In genomic region chr20:50332491-50332980, GRCh38 we compare ENCODE assay signal across 14 cellular contexts.
DNase-seq lines count a peak whose midpoint lies in the region; ATAC-seq and TF ChIP-seq lines count a peak whose summit lies in the region.
"Had no signal": no experiment of that assay in that cellular context is flagged by ENCODE, and none has a peak within 500 bp of the region (broad histone marks: within the 10 kb centered on the region; RNA-seq: fewer than 3 reads in every experiment).

No MANE protein-coding gene starts in this region.

- ATAC-seq in GM23338 (no peak), lower lobe of right lung (no peak), HG02588 (IDR thresholded peaks at IDR 0.05; ENCODE audit: unreplicated experiment) (no peak)

- H3K4me1 ChIP-seq in GM23338 (ENCODE audit: insufficient read depth) (no peaks in the 10 kb centered on the region), PC-9 (replicated peaks; ENCODE audit: insufficient read depth) (peaks cover 60% of the 10 kb centered on the region), lower lobe of right lung (peaks cover 15% of the 10 kb centered on the region), spleen (peaks cover 0 to 42% (median 17%) of the 10 kb centered on the region in 6 donors)

- H3F3A ChIP-seq in GM23338 (replicated peaks; ENCODE audit: low read depth) (no peaks in the 10 kb centered on the region), PC-9 (ENCODE audit: insufficient read depth, low read depth) (peaks cover 50% of the 10 kb centered on the region)

- H3K4me3 Mint-ChIP-seq in GM23338: no peak overlapping the region
- H3K4me3 Mint-ChIP-seq: CD4-positive, CD25-positive, alpha-beta regulatory T cell had no signal

- TF ChIP-seq CTCF in GM23338 (conservative IDR thresholded peaks at IDR 0.05; ENCODE audit: low read depth in 2 of 2) (no peak), PC-9 (conservative IDR thresholded peaks at IDR 0.05) (no peak), lower lobe of right lung (IDR thresholded peaks at IDR 0.05) (no peak), spleen (IDR thresholded peaks at IDR 0.05 in 8 of 11, conservative IDR thresholded peaks at IDR 0.05 in 3 of 11) (no peak)

- no peaks in the 10 kb centered on the region for H3K4me1 Mint-ChIP-seq in GM23338

- CTCF ChIA-PET in PC-9 (lab: Charles Lee): interaction anchor here (1.0 kb wide), 1 partner anchor 23 kb away, joined by 3 read pairs; no protein-coding TSS in a partner anchor

- H3K36me3 ChIP-seq in GM23338 (ENCODE audit: insufficient read depth): no peaks in the 10 kb centered on the region
- H3K36me3 ChIP-seq in PC-9 (ENCODE audit: low read depth): no peaks in the 10 kb centered on the region
- H3K36me3 ChIP-seq in lower lobe of right lung: no peaks in the 10 kb centered on the region
- H3K36me3 ChIP-seq in spleen: no peaks in the 10 kb centered on the region
- H3K36me3 ChIP-seq: SJCRH30 had no signal

- no peaks in the 10 kb centered on the region for H3K9me2 ChIP-seq in GM23338 (ENCODE audit: insufficient read depth)
- no peaks in the 10 kb centered on the region for H3K9me2 ChIP-seq in PC-9 (ENCODE audit: insufficient read depth)

- TF ChIP-seq POLR2A in spleen (IDR thresholded peaks at IDR 0.05): no peak
- TF ChIP-seq POLR2A in erythroblast (IDR thresholded peaks at IDR 0.05; ENCODE audit: low read length): no peak

- 77 to 91% (median 87%) methylated on average over 11 of the region's 11 CpGs for WGBS in spleen, 5 donors

- H4K20me1 ChIP-seq in GM23338 (replicated peaks; ENCODE audit: insufficient read depth): no peaks in the 10 kb centered on the region
- H4K20me1 ChIP-seq in PC-9 (ENCODE audit: insufficient read depth): no peaks in the 10 kb centered on the region

- H3K4me2 ChIP-seq in GM23338 (no peak overlapping the region), PC-9 (peak overlapping the region; percentile 72)

- POLR2A ChIA-PET in PC-9 (lab: Charles Lee; ENCODE audit: unreplicated experiment): interaction anchor here (0.6 kb wide), 2 partner anchors 90 to 1400 kb away, joined by 4 to 5 read pairs; no protein-coding TSS in a partner anchor

- no peak overlapping the region for H3K4me3 ChIP-seq in GM23338
- no peak overlapping the region for H3K4me3 ChIP-seq in PC-9
- H3K4me3 ChIP-seq in lower lobe of right lung: no peak overlapping the region
- H3K4me3 ChIP-seq in spleen: no peak overlapping the region
- H3K4me3 ChIP-seq: SJCRH30 had no signal

- BruUV-seq in PC-9 (replicated peaks; lab: Mats Ljungman, UMichigan): no TSS peak

- H3K27me3 Mint-ChIP-seq in GM23338 (ENCODE audit: insufficient read depth, low read depth, poor library complexity): peaks cover 3% of the 10 kb centered on the region

- intact Hi-C loops in PC-9 (cut with micrococcal nuclease; ENCODE audit: unreplicated experiment) (loop anchor here (2.0 to 5.0 kb wide), 2 partner anchors 40 to 128 kb away; no protein-coding TSS in a partner anchor), lower lobe of right lung (cut with DNase I) (no loop called here), spleen (cut with DNase I; ENCODE audit: low total_unique reads) (no loop called here)

- H3K27ac ChIP-seq in GM23338 (ENCODE audit: low read depth) (no peak overlapping the region), PC-9 (peak overlapping the region; percentile 92), lower lobe of right lung (peak overlapping the region; percentile 18), spleen (peak overlapping the region in 3 of 8 donors; percentile 54 to 65 (median 54))
- H3K27ac ChIP-seq: SJCRH30 had no signal

- H2AFZ ChIP-seq in GM23338 (peak overlapping the region; percentile 43; the same call in 1 of the 2 replicates), PC-9 (no peak overlapping the region)

- H3K79me2 ChIP-seq in GM23338 (replicated peaks; ENCODE audit: insufficient read depth) (no peaks in the 10 kb centered on the region), PC-9 (ENCODE audit: low read depth) (no peaks in the 10 kb centered on the region)

- no peak for DNase-seq in GM23338 (ENCODE audit: low spot score)
- DNase-seq in PC-9: peak in 1 of 2 experiments; percentile 94
- DNase-seq in lower lobe of right lung: peak; percentile 24
- DNase-seq in spleen: peak; percentile 38
- DNase-seq in erythroblast (lab: John Stamatoyannopoulos, UW): no peak
- DNase-seq in stimulated activated CD4-positive, alpha-beta T cell treated with anti-CD3 and anti-CD28 coated beads, Interleukin-2, amount 100 ng/mL, for 48 hours: no peak
- DNase-seq: AML-193; CD4-positive, CD25-positive, alpha-beta regulatory T cell; DND-41; Kasumi-1; NCI-H1436; NCI-H510A treated with DMSO at 0.1 percent for 48 hours had no signal

- no peaks in the 10 kb centered on the region for H3K9me3 ChIP-seq in PC-9 (ENCODE audit: insufficient read depth, low read depth)
- H3K9me3 ChIP-seq in lower lobe of right lung: no peaks in the 10 kb centered on the region
- H3K9me3 ChIP-seq in spleen: peaks cover 0 to 9% (median 0%) of the 10 kb centered on the region in 8 donors
- H3K9me3 ChIP-seq: SJCRH30 had no signal

- H3K27ac Mint-ChIP-seq in GM23338: no peak overlapping the region
- H3K27ac Mint-ChIP-seq: CD4-positive, CD25-positive, alpha-beta regulatory T cell had no signal

- no peaks in the 10 kb centered on the region for H3K27me3 ChIP-seq in GM23338 (ENCODE audit: insufficient read depth)
- no peaks in the 10 kb centered on the region for H3K27me3 ChIP-seq in PC-9 (ENCODE audit: insufficient read depth, low read depth)
- no peaks in the 10 kb centered on the region for H3K27me3 ChIP-seq in lower lobe of right lung (ENCODE audit: low read depth)
- peaks cover 0 to 13% (median 0%) of the 10 kb centered on the region in 7 donors for H3K27me3 ChIP-seq in spleen (replicated peaks in 1 of 7)
- H3K27me3 ChIP-seq: SJCRH30 had no signal

- H3K36me3 Mint-ChIP-seq in GM23338 (ENCODE audit: low read depth): no peaks in the 10 kb centered on the region
- H3K36me3 Mint-ChIP-seq: CD4-positive, CD25-positive, alpha-beta regulatory T cell had no signal

- no peaks in the 10 kb centered on the region; the same call in 2 of the 3 replicates for H3K9me3 Mint-ChIP-seq in GM23338

TF ChIP-seq in GM23338, 12 proteins besides CTCF, POLR2A, EP300 and RAD21 (continues in another document):
- TF ChIP-seq ETS1 (IDR thresholded peaks at IDR 0.05): no peak
- no peak for TF ChIP-seq CREB1 (CRISPR knock-in tag; IDR thresholded peaks at IDR 0.05; ENCODE audit: low read depth)
- no peak for TF ChIP-seq JUNB (IDR thresholded peaks at IDR 0.05; ENCODE audit: unreplicated experiment)
- TF ChIP-seq EZH2 (IDR thresholded peaks at IDR 0.05; ENCODE audit: low read depth, unreplicated experiment): no peak
- TF ChIP-seq POLR2AphosphoS5 (IDR thresholded peaks at IDR 0.05; ENCODE audit: low read depth): no peak
- TF ChIP-seq ZNF114 (CRISPR knock-in tag; IDR thresholded peaks at IDR 0.05): no peak
- no peak for TF ChIP-seq EZH2phosphoT487 (IDR thresholded peaks at IDR 0.05; ENCODE audit: unreplicated experiment)
- no peak for TF ChIP-seq STAT1 (IDR thresholded peaks at IDR 0.05; ENCODE audit: unreplicated experiment)
- TF ChIP-seq ZNF331 (CRISPR knock-in tag; IDR thresholded peaks at IDR 0.05; ENCODE audit: low read depth): no peak

Comparison
In these comparisons a context has a peak if more than half of its experiments do, and no peak if none do; other contexts are left out.
1. DNase-seq: peak in lower lobe of right lung (single experiment) and spleen (single experiment); none in GM23338 (single experiment), erythroblast (0 of 2) and stimulated activated CD4-positive, alpha-beta T cell treated with anti-CD3 and anti-CD28 coated beads, Interleukin-2, amount 100 ng/mL, for 48 hours (0 of 2).